Comparison of ENCODE assay signal across 8 cellular contexts in genomic region chr11:57566564-57567209, GRCh38. TPM values are rescaled to one million over a fixed set of nuclear protein-coding genes. Genes with fewer than 3 reads are reported as not detected.
A peak's percentile ranks its signal among the peaks of the same experiment; 100 is the strongest.
DNase-seq lines count a peak whose midpoint lies in the region; ATAC-seq and TF ChIP-seq lines count a peak whose summit lies in the region.

No MANE protein-coding gene starts in this region.

- peaks cover 42% of the 10 kb centered on the region for H3K36me3 Mint-ChIP-seq in activated CD4-positive, alpha-beta T cell treated with anti-CD3 and anti-CD28 coated beads, Interleukin-2, amount 10 ng/mL, durations not matched to agents 7 days and 5 days (ENCODE audit: low read depth)

- CTCF ChIA-PET in activated CD4-positive, alpha-beta T cell treated with anti-CD3 and anti-CD28 coated beads, Interleukin-2, amount 10 ng/mL, durations not matched to agents 7 days and 5 days (lab: Charles Lee), result interaction anchor here (1.4 to 3.0 kb wide), 6 partner anchors 32 to 78 kb away, joined by 5 to 45 read pairs (median 12); no protein-coding TSS in a partner anchor
- CTCF ChIA-PET in HEK293T (lab: Yijun Ruan, JAX), result interaction anchor here (1.0 to 3.0 kb wide), 4 partner anchors 15 to 74 kb away, joined by 3 to 59 read pairs (median 7); no protein-coding TSS in a partner anchor

- WGBS in smooth muscle cell (ENCODE audit: low lambda C conversion rate), result 86% methylated on average over 6 of the region's 6 CpGs

- DNase-seq in GM20000 (ENCODE audit: low spot score) (peak; percentile 49), foreskin fibroblast (peak in 1 of 2 donors; percentile 29), smooth muscle cell (lab: John Stamatoyannopoulos, UW; ENCODE audit: unreplicated experiment) (no peak), midbrain (lab: John Stamatoyannopoulos, UW) (no peak), HEK293T (ENCODE audit: extremely low spot score) (no peak)
- peak; percentile 17 for DNase-seq in activated CD4-positive, alpha-beta T cell treated with anti-CD3 and anti-CD28 coated beads, Interleukin-2, amount 10 ng/mL, durations not matched to agents 7 days and 5 days

- H3K9me3 Mint-ChIP-seq in activated CD4-positive, alpha-beta T cell treated with anti-CD3 and anti-CD28 coated beads, Interleukin-2, amount 10 ng/mL, durations not matched to agents 7 days and 5 days, result no peaks in the 10 kb centered on the region

- H3K27ac ChIP-seq in smooth muscle cell (ENCODE audit: low read depth), result no peak overlapping the region

- POLR2A ChIA-PET in activated CD4-positive, alpha-beta T cell treated with anti-CD3 and anti-CD28 coated beads, Interleukin-2, amount 10 ng/mL, durations not matched to agents 7 days and 5 days (lab: Charles Lee), result no interaction called here
- POLR2A ChIA-PET in HEK293T (lab: Yijun Ruan, JAX), result interaction anchor here (0.6 to 2.2 kb wide), 3 partner anchors 51 to 78 kb away, joined by 3 to 22 read pairs (median 8); partner anchors contain the start of gene SLC43A1

- peak overlapping the region; percentile 96 for H3K4me3 Mint-ChIP-seq in activated CD4-positive, alpha-beta T cell treated with anti-CD3 and anti-CD28 coated beads, Interleukin-2, amount 10 ng/mL, durations not matched to agents 7 days and 5 days

- H3K36me3 ChIP-seq in smooth muscle cell (ENCODE audit: low read depth), result no peaks in the 10 kb centered on the region

- H3K4me3 ChIP-seq in foreskin fibroblast (ENCODE audit: low read depth in 1 of 2, low read length in 2 of 2) (peak overlapping the region; percentile 74 to 89), smooth muscle cell (peak overlapping the region; percentile 81)

- H3K9me3 ChIP-seq in smooth muscle cell (replicated peaks; ENCODE audit: low read depth), result no peaks in the 10 kb centered on the region

- H3K4me1 Mint-ChIP-seq in activated CD4-positive, alpha-beta T cell treated with anti-CD3 and anti-CD28 coated beads, Interleukin-2, amount 10 ng/mL, durations not matched to agents 7 days and 5 days, result peaks cover 54% of the 10 kb centered on the region

- TF ChIP-seq CTCF in GM20000 (IDR thresholded peaks at IDR 0.05; ENCODE audit: extremely low read depth, missing control alignments) (no peak), foreskin fibroblast (IDR thresholded peaks at IDR 0.05; ENCODE audit: low read depth, low read length) (no peak), smooth muscle cell (IDR thresholded peaks at IDR 0.05; ENCODE audit: borderline replicate concordance, insufficient read depth, poor library complexity, severe bottlenecking) (no peak)

- ATAC-seq in GM19351 (IDR thresholded peaks at IDR 0.05; ENCODE audit: unreplicated experiment) (no peak), HG02973 (IDR thresholded peaks at IDR 0.05; ENCODE audit: unreplicated experiment) (no peak)

- no peaks in the 10 kb centered on the region for H3K79me2 ChIP-seq in smooth muscle cell (ENCODE audit: low read depth)

- H3K4me2 ChIP-seq in smooth muscle cell, result peak overlapping the region; percentile 95

- peak overlapping the region; percentile 98 for H2AFZ ChIP-seq in smooth muscle cell (ENCODE audit: low read depth)

- no peak overlapping the region for H3K9ac ChIP-seq in smooth muscle cell (ENCODE audit: low read depth)

- H3K27me3 Mint-ChIP-seq in activated CD4-positive, alpha-beta T cell treated with anti-CD3 and anti-CD28 coated beads, Interleukin-2, amount 10 ng/mL, durations not matched to agents 7 days and 5 days, result no peaks in the 10 kb centered on the region

- peaks cover 4% of the 10 kb centered on the region for H3F3A ChIP-seq in smooth muscle cell (ENCODE audit: low read depth)

- H3K4me1 ChIP-seq in smooth muscle cell (ENCODE audit: low read depth), result peaks cover 9% of the 10 kb centered on the region

- H3K27me3 ChIP-seq in smooth muscle cell (ENCODE audit: low read depth), result no peaks in the 10 kb centered on the region

- no peaks in the 10 kb centered on the region for H4K20me1 ChIP-seq in smooth muscle cell (ENCODE audit: low read depth)

- peak overlapping the region; percentile 97 for H3K27ac Mint-ChIP-seq in activated CD4-positive, alpha-beta T cell treated with anti-CD3 and anti-CD28 coated beads, Interleukin-2, amount 10 ng/mL, durations not matched to agents 7 days and 5 days

TF ChIP-seq in HEK293T, 16 proteins besides CTCF, POLR2A, EP300 and RAD21:
- TF ChIP-seq L3MBTL2 (conservative IDR thresholded peaks at IDR 0.05) (no peak), LEF1 (IDR thresholded peaks at IDR 0.05; ENCODE audit: borderline replicate concordance) (no peak), HDGF (IDR thresholded peaks at IDR 0.05; ENCODE audit: borderline replicate concordance) (no peak), ZNF384 (IDR thresholded peaks at IDR 0.05) (no peak), ARNT (IDR thresholded peaks at IDR 0.05) (no peak), FOXM1 (IDR thresholded peaks at IDR 0.05; ENCODE audit: borderline replicate concordance) (no peak), SP1 (IDR thresholded peaks at IDR 0.05) (no peak), SUZ12 (IDR thresholded peaks at IDR 0.05) (no peak), ELF4 (IDR thresholded peaks at IDR 0.05) (no peak)

RNA-seq across cellular contexts. Expression of gene UBE2L6, which starts 0.8 kb away (rescaled TPM):
- 100 to 1,000 TPM; 303 to 350 TPM for total RNA-seq in activated CD4-positive, alpha-beta T cell treated with anti-CD3 and anti-CD28 coated beads, Interleukin-2, amount 10 ng/mL, durations not matched to agents 7 days and 5 days
- 14.4 and 15.1 TPM in 2 replicates for total RNA-seq in smooth muscle cell
- polyA plus RNA-seq in smooth muscle cell, result 28.2 and 28.8 TPM in 2 replicates

RNA-seq across cellular contexts. Expression of gene SMTNL1, which starts 29.3 kb away (rescaled TPM):
- total RNA-seq in activated CD4-positive, alpha-beta T cell treated with anti-CD3 and anti-CD28 coated beads, Interleukin-2, amount 10 ng/mL, durations not matched to agents 7 days and 5 days, result not detected
- total RNA-seq in smooth muscle cell, result not detected in 2 replicates
- polyA plus RNA-seq in smooth muscle cell, result not detected in 2 replicates

RNA-seq across cellular contexts. Expression of gene SERPING1, which starts 30.8 kb away (rescaled TPM):
- total RNA-seq in activated CD4-positive, alpha-beta T cell treated with anti-CD3 and anti-CD28 coated beads, Interleukin-2, amount 10 ng/mL, durations not matched to agents 7 days and 5 days, result under 1 TPM in 1 of 2 experiments, not detected in 1; 0.23 TPM
- total RNA-seq in smooth muscle cell, result 31.0 and 47.8 TPM in 2 replicates
- polyA plus RNA-seq in smooth muscle cell, result 80.3 and 95.8 TPM in 2 replicates

RNA-seq across cellular contexts. Expression of gene TIMM10, which starts 36.1 kb away (rescaled TPM):
- 10 to 100 TPM; 87.3 to 97.7 TPM for total RNA-seq in activated CD4-positive, alpha-beta T cell treated with anti-CD3 and anti-CD28 coated beads, Interleukin-2, amount 10 ng/mL, durations not matched to agents 7 days and 5 days
- total RNA-seq in smooth muscle cell, result 31.1 and 34.2 TPM in 2 replicates
- polyA plus RNA-seq in smooth muscle cell, result 108 and 110 TPM in 2 replicates

RNA-seq across cellular contexts. Expression of gene SLC43A1, which starts 51.2 kb away (rescaled TPM):
- 10 to 100 TPM; 22.9 to 23.4 TPM for total RNA-seq in activated CD4-positive, alpha-beta T cell treated with anti-CD3 and anti-CD28 coated beads, Interleukin-2, amount 10 ng/mL, durations not matched to agents 7 days and 5 days
- total RNA-seq in smooth muscle cell, result 1.3 and 9.4 TPM in 2 replicates
- 7.3 and 7.4 TPM in 2 replicates for polyA plus RNA-seq in smooth muscle cell

Comparison
In these comparisons a context has a peak if more than half of its experiments do, and no peak if none do; other contexts are left out.
1. DNase-seq: peak in GM20000 (single experiment) and activated CD4-positive, alpha-beta T cell treated with anti-CD3 and anti-CD28 coated beads, Interleukin-2, amount 10 ng/mL, durations not matched to agents 7 days and 5 days (single experiment); none in smooth muscle cell (single experiment), midbrain (single experiment) and HEK293T (single experiment).
2. RNA of gene UBE2L6, which starts 0.8 kb away (total RNA-seq): 303 to 350 TPM in activated CD4-positive, alpha-beta T cell treated with anti-CD3 and anti-CD28 coated beads, Interleukin-2, amount 10 ng/mL, durations not matched to agents 7 days and 5 days; 14.4 to 15.1 TPM in smooth muscle cell; every median in the first group is over 10 times any median in the second.
3. RNA of gene SERPING1, which starts 30.8 kb away (total RNA-seq): 31.0 to 47.8 TPM in smooth muscle cell; 0.23 TPM in activated CD4-positive, alpha-beta T cell treated with anti-CD3 and anti-CD28 coated beads, Interleukin-2, amount 10 ng/mL, durations not matched to agents 7 days and 5 days; every median in the first group is over 10 times any median in the second.